7 cellular contexts compared by ENCODE assay signal in genomic region chr10:44384601-44385422, GRCh38. TPM values are rescaled to one million over a fixed set of nuclear protein-coding genes. Genes with fewer than 3 reads are reported as not detected.
A peak's percentile ranks its signal among the peaks of the same experiment; 100 is the strongest.
DNase-seq lines count a peak whose midpoint lies in the region; ATAC-seq and TF ChIP-seq lines count a peak whose summit lies in the region.

CXCL12 (minus strand) TSS chr10:44385097; CDS start chr10:44385005, 92 bp downstream.

- no peak within 1 kb of the TSS for H2AFZ ChIP-seq in Karpas-422 (ENCODE audit: low read length)

- intact Hi-C loops in ascending aorta (cut with DNase I), result loop anchor here (5.0 kb wide), 1 partner anchor 73 kb away; no protein-coding TSS in a partner anchor

- CTCF ChIA-PET in HEK293 (lab: Yijun Ruan, JAX), result interaction anchor here (0.8 to 1.6 kb wide), 4 partner anchors 281 to 712 kb away, joined by 3 to 7 read pairs (median 4); no protein-coding TSS in a partner anchor

- H3K27ac ChIP-seq in HEK293 (ENCODE audit: extremely low read depth, low read depth, low read length) (no peak within 1 kb of the TSS; the same call in 1 of the 2 replicates), ascending aorta (peak within 1 kb of the TSS in 1 of 2 donors; percentile 40), Karpas-422 (ENCODE audit: low read length) (no peak within 1 kb of the TSS)

- H3K4me2 ChIP-seq in Karpas-422 (ENCODE audit: low read depth, low read length, poor library complexity, severe bottlenecking), result no peak within 1 kb of the TSS

- no peaks in the 10 kb centered on the region for H4K20me1 ChIP-seq in Karpas-422 (ENCODE audit: insufficient read depth, low read depth, low read length)

- no peaks in the 10 kb centered on the region for H3K9me3 ChIP-seq in HEK293 (ENCODE audit: control insufficient read depth, insufficient read depth, low read depth, low read length)
- no peaks in the 10 kb centered on the region for H3K9me3 ChIP-seq in ascending aorta
- no peaks in the 10 kb centered on the region for H3K9me3 ChIP-seq in Karpas-422 (ENCODE audit: low read length)

- DNase-seq in ascending aorta (ENCODE audit: low spot score in 2 of 2) (peak in 1 of 2 donors; percentile 64), iPS-NIHi11 (ENCODE audit: low spot score) (peak; percentile 71), Karpas-422 (no peak), NCI-H2196 treated with DMSO at 0.1 percent for 48 hours (lab: John Stamatoyannopoulos, UW; ENCODE audit: unreplicated experiment) (no peak)
- DNase-seq in stimulated activated naive CD8-positive, alpha-beta T cell treated with anti-CD3 and anti-CD28 coated beads, Interleukin-15, Interleukin-2, amounts not matched to agents 100 U/mL and 50 U/mL, for 24 hours, result peak; percentile 8

- H3K4me3 ChIP-seq in HEK293 (ENCODE audit: low read depth, low read length) (peak within 1 kb of the TSS; percentile 19), ascending aorta (peak within 1 kb of the TSS; percentile 64 to 73), Karpas-422 (ENCODE audit: low read length) (no peak within 1 kb of the TSS)

- no peaks in the 10 kb centered on the region for H3K79me2 ChIP-seq in Karpas-422 (ENCODE audit: low read length)

- TF ChIP-seq CTCF in HEK293 (tag by site-specific recombination; IDR thresholded peaks at IDR 0.05) (no peak), ascending aorta (IDR thresholded peaks at IDR 0.05) (no peak)

- H3K36me3 ChIP-seq in HEK293 (ENCODE audit: control insufficient read depth in 2 of 2, insufficient read depth in 1 of 2, low read length in 2 of 2) (no peaks in the 10 kb centered on the region), ascending aorta (no peaks in the 10 kb centered on the region), Karpas-422 (ENCODE audit: insufficient read depth, low read length) (no peaks in the 10 kb centered on the region)

- H3K4me1 ChIP-seq in HEK293 (ENCODE audit: control insufficient read depth, insufficient read depth, low read length) (peaks cover 4% of the 10 kb centered on the region; the same call in 1 of the 2 replicates), ascending aorta (peaks cover 0 to 8% of the 10 kb centered on the region in 2 donors), Karpas-422 (ENCODE audit: low read length) (no peaks in the 10 kb centered on the region)

- H3K9me2 ChIP-seq in Karpas-422 (replicated peaks; ENCODE audit: insufficient read depth, low read length), result no peaks in the 10 kb centered on the region

- ATAC-seq in stimulated activated naive CD8-positive, alpha-beta T cell treated with anti-CD3 and anti-CD28 coated beads, Interleukin-15, Interleukin-2, amounts not matched to agents 100 U/mL and 50 U/mL, for 24 hours, result no peak
- ATAC-seq in HG02852 (IDR thresholded peaks at IDR 0.05; ENCODE audit: unreplicated experiment), result no peak

- H3K9ac ChIP-seq in Karpas-422 (ENCODE audit: low read length), result no peak within 1 kb of the TSS

- H3K27me3 ChIP-seq in ascending aorta (no peaks in the 10 kb centered on the region), Karpas-422 (ENCODE audit: low read length) (no peaks in the 10 kb centered on the region)

- POLR2A ChIA-PET in HEK293 (lab: Yijun Ruan, JAX), result no interaction called here

TF ChIP-seq in HEK293, 187 proteins besides CTCF, POLR2A, EP300 and RAD21:
- TF ChIP-seq BCL11A (tag by site-specific recombination; IDR thresholded peaks at IDR 0.05; ENCODE audit: low read depth) (no peak), ZBTB8A (tag by site-specific recombination; IDR thresholded peaks at IDR 0.05) (peak; percentile 42)

RNA-seq across cellular contexts. Expression of gene CXCL12, which starts in this region (rescaled TPM):
- 288 TPM for total RNA-seq in ascending aorta
- total RNA-seq in Karpas-422 (2014; rRNA removed; shearing (Covaris generic); ENCODE audit: low replicate concordance), result not detected in 2 replicates

Comparison
In these comparisons a context has a peak if more than half of its experiments do, and no peak if none do; other contexts are left out.
1. RNA of gene CXCL12 (total RNA-seq): 288 TPM in ascending aorta (single experiment); not detected in Karpas-422; every median in the first group is over 100 times any median in the second.
2. DNase-seq: peak in iPS-NIHi11 (single experiment) and stimulated activated naive CD8-positive, alpha-beta T cell treated with anti-CD3 and anti-CD28 coated beads, Interleukin-15, Interleukin-2, amounts not matched to agents 100 U/mL and 50 U/mL, for 24 hours (single experiment); none in Karpas-422 (single experiment) and NCI-H2196 treated with DMSO at 0.1 percent for 48 hours (single experiment).